ENCODE assay signal across 8 cellular contexts in genomic region chr7:116218051-116218645, GRCh38. TPM values are rescaled to one million over a fixed set of nuclear protein-coding genes. Genes with fewer than 3 reads are reported as not detected.
A peak's percentile ranks its signal among the peaks of the same experiment; 100 is the strongest.
DNase-seq lines count a peak whose midpoint lies in the region; ATAC-seq, FAIRE-seq and TF ChIP-seq lines count a peak whose summit lies in the region.

No MANE protein-coding gene starts in this region.

- CTCF ChIA-PET in HEK293T (lab: Yijun Ruan, JAX): interaction anchor here (1.6 to 2.2 kb wide), 2 partner anchors 38 to 308 kb away, joined by 3 to 8 read pairs; no protein-coding TSS in a partner anchor

- H3K27ac ChIP-seq in small intestine (ENCODE audit: low read depth in 1 of 2, low read length in 1 of 2): peak overlapping the region; percentile 45 to 60

- ATAC-seq in SK-N-SH treated with all-trans-retinoic acid at 6 μM for 48 hours (peak; percentile 84), GM18907 (IDR thresholded peaks at IDR 0.05; ENCODE audit: unreplicated experiment) (no peak), GM19452 (IDR thresholded peaks at IDR 0.05; ENCODE audit: unreplicated experiment) (no peak), HG02610 (IDR thresholded peaks at IDR 0.05; ENCODE audit: unreplicated experiment) (no peak), HG03025 (IDR thresholded peaks at IDR 0.05; ENCODE audit: low FRiP score, unreplicated experiment) (no peak)

- H3K27me3 ChIP-seq in small intestine (ENCODE audit: control insufficient read depth in 2 of 2, insufficient read depth in 2 of 2, low read length in 2 of 2): no peaks in the 10 kb centered on the region

- no peak for FAIRE-seq in small intestine (lab: Jason Lieb, UNC)

- H3K4me1 ChIP-seq in small intestine (ENCODE audit: control insufficient read depth in 2 of 2, insufficient read depth in 1 of 2, low read depth in 1 of 2, low read length in 1 of 2): peaks cover 7 to 19% of the 10 kb centered on the region in 2 donors

- 13 to 38% (median 26%) methylated on average over 4 of the region's 4 CpGs for WGBS in small intestine, 3 donors

- H3K36me3 ChIP-seq in small intestine (ENCODE audit: control insufficient read depth in 2 of 2, insufficient read depth in 2 of 2, low read length in 2 of 2): no peaks in the 10 kb centered on the region

- POLR2A ChIA-PET in HEK293T (lab: Yijun Ruan, JAX): no interaction called here

- H3K9me3 ChIP-seq in small intestine (ENCODE audit: control insufficient read depth, low read depth): no peaks in the 10 kb centered on the region

- no peak overlapping the region for H3K4me3 ChIP-seq in small intestine (ENCODE audit: low read depth in 1 of 2, low read length in 2 of 2)

- DNase-seq in HEK293T (ENCODE audit: extremely low spot score) (peak; percentile 39), fibroblast of peridontal ligament (ENCODE audit: extremely low read depth) (peak; percentile 74), small intestine (peak; percentile 57)

TF ChIP-seq in HEK293T, 16 proteins besides CTCF, POLR2A, EP300 and RAD21:
- TF ChIP-seq SUZ12 (IDR thresholded peaks at IDR 0.05) (no peak), ARNT (IDR thresholded peaks at IDR 0.05) (peak; percentile 45; the same call in 1 of the 2 replicates), ELF4 (IDR thresholded peaks at IDR 0.05) (no peak), FOXK2 (IDR thresholded peaks at IDR 0.05) (peak; percentile 30; the same call in 1 of the 2 replicates), CTBP1 (IDR thresholded peaks at IDR 0.05; ENCODE audit: borderline replicate concordance) (peak; percentile 81; the same call in 1 of the 2 replicates)
- TF ChIP-seq, protein P1, sequence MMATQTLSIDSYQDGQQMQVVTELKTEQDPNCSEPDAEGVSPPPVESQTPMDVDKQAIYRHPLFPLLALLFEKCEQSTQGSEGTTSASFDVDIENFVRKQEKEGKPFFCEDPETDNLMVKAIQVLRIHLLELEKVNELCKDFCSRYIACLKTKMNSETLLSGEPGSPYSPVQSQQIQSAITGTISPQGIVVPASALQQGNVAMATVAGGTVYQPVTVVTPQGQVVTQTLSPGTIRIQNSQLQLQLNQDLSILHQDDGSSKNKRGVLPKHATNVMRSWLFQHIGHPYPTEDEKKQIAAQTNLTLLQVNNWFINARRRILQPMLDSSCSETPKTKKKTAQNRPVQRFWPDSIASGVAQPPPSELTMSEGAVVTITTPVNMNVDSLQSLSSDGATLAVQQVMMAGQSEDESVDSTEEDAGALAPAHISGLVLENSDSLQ (IDR thresholded peaks at IDR 0.05): peak; percentile 64
TF ChIP-seq in HEK293T: peak in this region for 4.

TF ChIP-seq in SK-N-SH treated with all-trans-retinoic acid at 6 μM for 48 hours, 23 proteins besides CTCF, POLR2A, EP300 and RAD21 (continues in another document):
- TF ChIP-seq RARB (CRISPR knock-in tag; IDR thresholded peaks at IDR 0.05) (no peak), TOX (CRISPR knock-in tag; IDR thresholded peaks at IDR 0.05; ENCODE audit: borderline replicate concordance) (peak; percentile 70; the same call in 1 of the 2 replicates), TCF4 (CRISPR knock-in tag; IDR thresholded peaks at IDR 0.05; ENCODE audit: borderline replicate concordance) (peak; percentile 92), GLIS3 (CRISPR knock-in tag; IDR thresholded peaks at IDR 0.05) (peak; percentile 99), TSHZ2 (CRISPR knock-in tag; IDR thresholded peaks at IDR 0.05) (peak; percentile 100), CSRNP3 (CRISPR knock-in tag; IDR thresholded peaks at IDR 0.05) (peak; percentile 92), ARNTL (CRISPR knock-in tag; IDR thresholded peaks at IDR 0.05; ENCODE audit: borderline replicate concordance, low read depth) (no peak), ZNF70 (CRISPR knock-in tag; IDR thresholded peaks at IDR 0.05) (no peak), PATZ1 (CRISPR knock-in tag; IDR thresholded peaks at IDR 0.05; ENCODE audit: borderline replicate concordance) (peak; percentile 91), BACH2 (CRISPR knock-in tag; IDR thresholded peaks at IDR 0.05; ENCODE audit: borderline replicate concordance) (no peak), PPARA (CRISPR knock-in tag; IDR thresholded peaks at IDR 0.05; ENCODE audit: borderline replicate concordance) (no peak), ZFP3 (CRISPR knock-in tag; IDR thresholded peaks at IDR 0.05) (peak; percentile 86), ZNF8 (CRISPR knock-in tag; IDR thresholded peaks at IDR 0.05) (peak; percentile 57; the same call in 1 of the 2 replicates), OSR1 (CRISPR knock-in tag; IDR thresholded peaks at IDR 0.05) (no peak), CSDC2 (CRISPR knock-in tag; IDR thresholded peaks at IDR 0.05) (peak; percentile 93; the same call in 1 of the 2 replicates), ZFP30 (CRISPR knock-in tag; IDR thresholded peaks at IDR 0.05) (0 out of 2 replicates have a peak, but pooled peaks have one; percentile 5), ZC3H10 (CRISPR knock-in tag; IDR thresholded peaks at IDR 0.05) (no peak), ISL1 (CRISPR knock-in tag; IDR thresholded peaks at IDR 0.05) (peak; percentile 100)
- TF ChIP-seq, protein P2, sequence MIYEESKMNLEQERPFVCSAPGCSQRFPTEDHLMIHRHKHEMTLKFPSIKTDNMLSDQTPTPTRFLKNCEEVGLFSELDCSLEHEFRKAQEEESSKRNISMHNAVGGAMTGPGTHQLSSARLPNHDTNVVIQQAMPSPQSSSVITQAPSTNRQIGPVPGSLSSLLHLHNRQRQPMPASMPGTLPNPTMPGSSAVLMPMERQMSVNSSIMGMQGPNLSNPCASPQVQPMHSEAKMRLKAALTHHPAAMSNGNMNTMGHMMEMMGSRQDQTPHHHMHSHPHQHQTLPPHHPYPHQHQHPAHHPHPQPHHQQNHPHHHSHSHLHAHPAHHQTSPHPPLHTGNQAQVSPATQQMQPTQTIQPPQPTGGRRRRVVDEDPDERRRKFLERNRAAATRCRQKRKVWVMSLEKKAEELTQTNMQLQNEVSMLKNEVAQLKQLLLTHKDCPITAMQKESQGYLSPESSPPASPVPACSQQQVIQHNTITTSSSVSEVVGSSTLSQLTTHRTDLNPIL (CRISPR knock-in tag; IDR thresholded peaks at IDR 0.05; ENCODE audit: low read depth): peak; percentile 95

RNA-seq across cellular contexts. Expression of gene TES, which starts 7.8 kb away (rescaled TPM):
- 10 to 100 TPM; 43.2 to 69.7 (median 60.8) TPM for polyA plus RNA-seq in small intestine
